Comparison of ENCODE assay signal across 8 cellular contexts in genomic region chr4:17578482-17578891, GRCh38. TPM values are rescaled to one million over a fixed set of nuclear protein-coding genes. Genes with fewer than 3 reads are reported as not detected.
DNase-seq lines count a peak whose midpoint lies in the region; ATAC-seq and TF ChIP-seq lines count a peak whose summit lies in the region.

No MANE protein-coding gene starts in this region.

- no peak for TF ChIP-seq CTCF in AG09309 (IDR thresholded peaks at IDR 0.05; ENCODE audit: control insufficient read depth, insufficient read depth, low read depth, low read length, missing control alignments)
- no peak for TF ChIP-seq CTCF in fibroblast of pulmonary artery (IDR thresholded peaks at IDR 0.05; ENCODE audit: low read length, missing control alignments)

- no peaks in the 10 kb centered on the region for H3K27me3 ChIP-seq in skeletal muscle tissue (ENCODE audit: control insufficient read depth in 3 of 3, insufficient read depth in 3 of 3, low read length in 3 of 3)

- H3K9me3 ChIP-seq in SK-N-MC (ENCODE audit: low read depth, low read length) (no peaks in the 10 kb centered on the region), skeletal muscle tissue (ENCODE audit: control insufficient read depth in 3 of 3, low read length in 3 of 3) (no peaks in the 10 kb centered on the region)

- DNase-seq in AG09309 (ENCODE audit: low read depth), result no peak
- DNase-seq in SK-N-MC (ENCODE audit: low read depth, low spot score), result no peak
- no peak for DNase-seq in fibroblast of pulmonary artery (ENCODE audit: low read depth)
- DNase-seq in epidermal melanocyte (ENCODE audit: insufficient read length, low spot score), result no peak
- DNase-seq in sciatic nerve (ENCODE audit: low spot score), result no peak

- no peaks in the 10 kb centered on the region for H3K36me3 ChIP-seq in SK-N-MC (ENCODE audit: insufficient read depth, low read length)
- peaks cover 19 to 26% (median 19%) of the 10 kb centered on the region in 3 donors for H3K36me3 ChIP-seq in skeletal muscle tissue (ENCODE audit: control insufficient read depth in 3 of 3, insufficient read depth in 3 of 3, low read length in 3 of 3)

- ATAC-seq in GM18909 (IDR thresholded peaks at IDR 0.05; ENCODE audit: poor library complexity, unreplicated experiment) (peak; percentile 35), HG03135 (IDR thresholded peaks at IDR 0.05; ENCODE audit: unreplicated experiment) (peak; percentile 33), sciatic nerve (no peak)

- peaks cover 20 to 28% (median 24%) of the 10 kb centered on the region in 3 donors for H3K4me1 ChIP-seq in skeletal muscle tissue (ENCODE audit: control insufficient read depth in 3 of 3, insufficient read depth in 3 of 3, low read length in 3 of 3)

- H3K27ac ChIP-seq in SK-N-MC (no peak overlapping the region), skeletal muscle tissue (ENCODE audit: low read depth, low read length) (peak overlapping the region; percentile 91)

- H3K4me3 ChIP-seq in AG09309 (ENCODE audit: control insufficient read depth, low read depth, low read length), result peak overlapping the region; percentile 78
- peak overlapping the region; percentile 84 for H3K4me3 ChIP-seq in SK-N-MC
- peak overlapping the region; percentile 86 for H3K4me3 ChIP-seq in fibroblast of pulmonary artery (replicated peaks; ENCODE audit: low read depth, low read length)
- H3K4me3 ChIP-seq in skeletal muscle tissue (ENCODE audit: low read length in 3 of 3), result peak overlapping the region; percentile 76 to 90 (median 88)

- intact Hi-C loops in sciatic nerve (cut with DNase I), result no loop called here

- H3K9ac ChIP-seq in SK-N-MC (ENCODE audit: insufficient read length) (no peak overlapping the region), skeletal muscle tissue (ENCODE audit: low read depth in 1 of 3, low read length in 3 of 3) (peak overlapping the region; percentile 90 to 94 (median 91))

RNA-seq across cellular contexts. Expression of gene LAP3, which starts 1.5 kb away (rescaled TPM):
- total RNA-seq in skeletal muscle tissue (76.7 TPM), sciatic nerve (77.7 TPM)

RNA-seq across cellular contexts. Expression of gene MED28, which starts 36.0 kb away (rescaled TPM):
- total RNA-seq in skeletal muscle tissue (13.0 TPM), sciatic nerve (48.4 TPM)
